Comparison of ENCODE assay signal across 20 cellular contexts in the genomic region with DNA sequence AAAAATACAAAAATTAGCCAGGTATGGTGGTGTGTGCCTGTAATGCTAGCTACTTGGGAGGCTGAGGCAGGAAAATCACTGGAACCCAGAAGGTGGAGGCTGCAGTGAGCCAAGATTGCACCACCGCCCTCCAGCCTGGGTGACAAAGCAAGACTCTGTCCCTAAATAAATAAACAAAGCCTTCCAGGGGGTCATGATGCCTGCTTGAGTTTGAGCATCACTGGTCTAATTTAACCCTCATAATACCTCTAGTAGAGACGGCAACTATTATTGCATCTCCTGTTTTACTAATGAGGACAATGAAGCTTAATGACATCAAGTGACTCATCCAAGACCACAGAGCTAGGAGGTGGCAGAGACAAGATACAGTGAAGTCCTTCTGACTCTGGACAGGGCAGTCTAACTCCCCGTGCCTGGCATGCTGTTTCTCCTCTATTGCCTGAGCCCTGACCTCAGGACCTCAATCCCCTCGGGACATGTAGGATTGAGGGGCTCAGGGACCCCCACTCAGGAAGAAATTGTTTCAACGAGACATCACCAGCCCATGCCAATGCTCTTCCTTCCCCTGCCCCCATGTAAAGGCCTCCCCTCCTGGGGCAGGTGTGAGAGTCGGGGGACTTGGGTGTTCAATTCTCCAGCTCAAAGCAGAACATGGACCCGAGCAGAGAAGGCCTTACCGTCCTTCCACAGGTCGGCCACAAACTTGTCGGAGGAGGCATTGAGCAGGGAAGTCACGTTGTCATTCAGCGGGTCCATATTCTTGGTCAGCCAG.
"Had no signal": no experiment of that assay in that cellular context is flagged by ENCODE, and none has a peak within 500 bp of the region (broad histone marks: within the 10 kb centered on the region; RNA-seq: fewer than 3 reads in every experiment).

No MANE protein-coding gene starts in this region.

- H3K79me2 ChIP-seq: hepatocyte had no signal

- H3K27me3 ChIP-seq: breast epithelium, hepatocyte, pancreas, right atrium auricular region, testis, uterus had no signal

- H3K4me2 ChIP-seq: hepatocyte had no signal

- H3K4me1 ChIP-seq: breast epithelium, pancreas, psoas muscle, right atrium auricular region, testis, uterus had no signal

- H2AFZ ChIP-seq: hepatocyte had no signal

- DNase-seq: activated B cell treated with CpG ODN at 0.5 μM for 24 hours; activated CD4-positive, alpha-beta T cell treated with anti-CD3 and anti-CD28 coated beads, Interleukin-2, amount 50 U/mL, for 1 hour; activated CD8-positive, alpha-beta T cell treated with anti-CD3 and anti-CD28 coated beads for 36 hours; activated naive CD8-positive, alpha-beta T cell treated with anti-CD3 and anti-CD28 coated beads, Interleukin-2, amount 50 U/mL, for 24 hours; activated T-cell treated with anti-CD3 and anti-CD28 coated beads, Interleukin-2, amount 50 U/mL, for 4 hours; amygdala; central memory CD4-positive, alpha-beta T cell; endodermal cell; islet precursor cell; left cardiac atrium; naive thymus-derived CD4-positive, alpha-beta T cell; pancreas; psoas muscle; stimulated activated naive CD4-positive, alpha-beta T cell; T-helper 2 cell; testis; uterus had no signal

- H3K9me3 ChIP-seq: breast epithelium, pancreas, psoas muscle, right atrium auricular region, testis, uterus had no signal

- H3K36me3 ChIP-seq: breast epithelium, pancreas, right atrium auricular region, uterus had no signal

- H3K27ac ChIP-seq: breast epithelium, hepatocyte, pancreas, psoas muscle, right atrium auricular region, testis, uterus had no signal

- H3K4me3 ChIP-seq: breast epithelium, hepatocyte, pancreas, psoas muscle, right atrium auricular region, testis, uterus had no signal
